Comparison of ENCODE assay signal across 8 cellular contexts in genomic region chr11:74311352-74311926, GRCh38. TPM values are rescaled to one million over a fixed set of nuclear protein-coding genes. Genes with fewer than 3 reads are reported as not detected.
DNase-seq lines count a peak whose midpoint lies in the region; ATAC-seq, FAIRE-seq and TF ChIP-seq lines count a peak whose summit lies in the region.

Gene P4HA3, minus strand, starts transcription at chr11:74311640. Its CDS starts 29 bp downstream, at chr11:74311611.

- no peak within 1 kb of the TSS for H3K27ac Mint-ChIP-seq in activated CD4-positive, alpha-beta memory T cell treated with anti-CD3 and anti-CD28 coated beads, Interleukin-2, amount 10 ng/mL, durations not matched to agents 7 days and 5 days
- no peak within 1 kb of the TSS for H3K27ac Mint-ChIP-seq in stimulated activated effector memory CD8-positive, alpha-beta T cell treated with anti-CD3 and anti-CD28 coated beads, Interleukin-12 subunit alpha, Interleukin-12 subunit beta, amount 100 ng/mL, for 72 hours

- dilution Hi-C loops in endothelial cell of umbilical vein (cut with MboI; ENCODE audit: extremely low pct_ligation_motif_present, low sequenced_read_pairs), result no loop called here

- peak within 1 kb of the TSS; percentile 70 for H3K4me2 ChIP-seq in endothelial cell of umbilical vein (ENCODE audit: insufficient read depth, low read length)

- H3K27me3 ChIP-seq in endothelial cell of umbilical vein (ENCODE audit: control insufficient read depth in 2 of 2, insufficient read depth in 2 of 2, low read length in 2 of 2) (no peaks in the 10 kb centered on the region), mucosa of rectum (ENCODE audit: control insufficient read depth in 2 of 2, insufficient read depth in 2 of 2, low read length in 2 of 2) (peaks cover 7 to 10% of the 10 kb centered on the region in 2 donors)

- H2AFZ ChIP-seq in endothelial cell of umbilical vein (ENCODE audit: low read depth, low read length), result peak within 1 kb of the TSS; percentile 94

- no peaks in the 10 kb centered on the region for H3K9me3 ChIP-seq in endothelial cell of umbilical vein (replicated peaks; ENCODE audit: control insufficient read depth, insufficient read depth, low read length)
- H3K9me3 ChIP-seq in mucosa of rectum (ENCODE audit: control insufficient read depth in 2 of 2, low read length in 2 of 2), result no peaks in the 10 kb centered on the region

- ATAC-seq in stimulated activated effector memory CD8-positive, alpha-beta T cell treated with anti-CD3 and anti-CD28 coated beads, Interleukin-12 subunit alpha, Interleukin-12 subunit beta, amount 100 ng/mL, for 72 hours, result peak; percentile 87
- ATAC-seq in GM21825 (IDR thresholded peaks at IDR 0.05; ENCODE audit: unreplicated experiment) (no peak), HG03159 (IDR thresholded peaks at IDR 0.05; ENCODE audit: unreplicated experiment) (no peak)

- peak; percentile 24 for FAIRE-seq in endothelial cell of umbilical vein (lab: Jason Lieb, UNC)

- H3K36me3 ChIP-seq in endothelial cell of umbilical vein (ENCODE audit: control insufficient read depth in 2 of 2, extremely low read depth in 1 of 2, insufficient read depth in 2 of 2, low read length in 2 of 2) (no peaks in the 10 kb centered on the region), mucosa of rectum (ENCODE audit: control insufficient read depth in 2 of 2, insufficient read depth in 2 of 2, low read length in 2 of 2) (no peaks in the 10 kb centered on the region)

- TF ChIP-seq CTCF in endothelial cell of umbilical vein (IDR thresholded peaks at IDR 0.05; ENCODE audit: extremely low read depth in 1 of 2, insufficient read depth in 1 of 2, low read depth in 1 of 2, low read length in 2 of 2), result peak in 1 of 2 donors; percentile 21

- peak within 1 kb of the TSS; percentile 12 to 42 (median 29) for H3K4me3 ChIP-seq in endothelial cell of umbilical vein (replicated peaks in 1 of 3; ENCODE audit: insufficient read depth in 1 of 3, low read depth in 1 of 3, low read length in 3 of 3)
- peak within 1 kb of the TSS; percentile 56 to 63 for H3K4me3 ChIP-seq in mucosa of rectum (ENCODE audit: low read length in 2 of 2)

- no peaks in the 10 kb centered on the region for H3K79me2 ChIP-seq in endothelial cell of umbilical vein (ENCODE audit: control insufficient read depth, insufficient read depth, low read length)

- BruUV-seq in endothelial cell of umbilical vein (replicated peaks; lab: Mats Ljungman, UMichigan), result no TSS peak

- H3K4me3 Mint-ChIP-seq in activated CD4-positive, alpha-beta memory T cell treated with anti-CD3 and anti-CD28 coated beads, Interleukin-2, amount 10 ng/mL, durations not matched to agents 7 days and 5 days, result peak within 1 kb of the TSS; percentile 39
- H3K4me3 Mint-ChIP-seq in stimulated activated effector memory CD8-positive, alpha-beta T cell treated with anti-CD3 and anti-CD28 coated beads, Interleukin-12 subunit alpha, Interleukin-12 subunit beta, amount 100 ng/mL, for 72 hours, result peak within 1 kb of the TSS; percentile 57

- peaks cover 40% of the 10 kb centered on the region for H3K27me3 Mint-ChIP-seq in activated CD4-positive, alpha-beta memory T cell treated with anti-CD3 and anti-CD28 coated beads, Interleukin-2, amount 10 ng/mL, durations not matched to agents 7 days and 5 days

- H3K9me1 ChIP-seq in endothelial cell of umbilical vein (replicated peaks; ENCODE audit: control insufficient read depth, extremely low read depth, insufficient read depth, low read length), result no peaks in the 10 kb centered on the region

- intact Hi-C loops in endothelial cell of umbilical vein (cut with micrococcal nuclease), result no loop called here

- no peaks in the 10 kb centered on the region for H3K36me3 Mint-ChIP-seq in activated CD4-positive, alpha-beta memory T cell treated with anti-CD3 and anti-CD28 coated beads, Interleukin-2, amount 10 ng/mL, durations not matched to agents 7 days and 5 days (ENCODE audit: low read depth)
- no peaks in the 10 kb centered on the region for H3K36me3 Mint-ChIP-seq in stimulated activated effector memory CD8-positive, alpha-beta T cell treated with anti-CD3 and anti-CD28 coated beads, Interleukin-12 subunit alpha, Interleukin-12 subunit beta, amount 100 ng/mL, for 72 hours

- peaks cover 11% of the 10 kb centered on the region for H3K4me1 Mint-ChIP-seq in activated CD4-positive, alpha-beta memory T cell treated with anti-CD3 and anti-CD28 coated beads, Interleukin-2, amount 10 ng/mL, durations not matched to agents 7 days and 5 days
- peaks cover 6% of the 10 kb centered on the region for H3K4me1 Mint-ChIP-seq in stimulated activated effector memory CD8-positive, alpha-beta T cell treated with anti-CD3 and anti-CD28 coated beads, Interleukin-12 subunit alpha, Interleukin-12 subunit beta, amount 100 ng/mL, for 72 hours

- DNase-seq in COLO668 (lab: John Stamatoyannopoulos, UW; ENCODE audit: unreplicated experiment) (peak; percentile 61), MV-4-11 (lab: John Stamatoyannopoulos, UW) (peak; percentile 25), endothelial cell of umbilical vein (ENCODE audit: low read depth, low spot score) (peak; percentile 78)
- peak; percentile 54 for DNase-seq in activated CD4-positive, alpha-beta memory T cell treated with anti-CD3 and anti-CD28 coated beads, Interleukin-2, amount 10 ng/mL, durations not matched to agents 7 days and 5 days
- DNase-seq in stimulated activated effector memory CD8-positive, alpha-beta T cell treated with anti-CD3 and anti-CD28 coated beads, Interleukin-12 subunit alpha, Interleukin-12 subunit beta, amount 100 ng/mL, for 72 hours (ENCODE audit: low spot score in 2 of 2), result peak; percentile 20 to 66

- CTCF ChIA-PET in activated CD4-positive, alpha-beta memory T cell treated with anti-CD3 and anti-CD28 coated beads, Interleukin-2, amount 10 ng/mL, durations not matched to agents 7 days and 5 days (lab: Charles Lee), result no interaction called here
- CTCF ChIA-PET in endothelial cell of umbilical vein (lab: Charles Lee), result interaction anchor here (1.0 kb wide), 1 partner anchor 10 kb away, joined by 3 read pairs; no protein-coding TSS in a partner anchor

- H4K20me1 ChIP-seq in endothelial cell of umbilical vein (replicated peaks; ENCODE audit: control insufficient read depth, extremely low read depth, insufficient read depth, low read length), result no peaks in the 10 kb centered on the region

- H3K27ac ChIP-seq in endothelial cell of umbilical vein (ENCODE audit: insufficient read depth, low read depth, low read length) (no peak within 1 kb of the TSS), mucosa of rectum (ENCODE audit: low read depth in 2 of 2, low read length in 2 of 2) (no peak within 1 kb of the TSS)

- no peak for TF ChIP-seq POLR2A in endothelial cell of umbilical vein (IDR thresholded peaks at IDR 0.05; ENCODE audit: low read depth, low read length)

- POLR2A ChIA-PET in activated CD4-positive, alpha-beta memory T cell treated with anti-CD3 and anti-CD28 coated beads, Interleukin-2, amount 10 ng/mL, durations not matched to agents 7 days and 5 days (lab: Charles Lee), result no interaction called here
- POLR2A ChIA-PET in endothelial cell of umbilical vein (lab: Charles Lee), result interaction anchor here (0.6 kb wide), 1 partner anchor 26 kb away, joined by 5 read pairs; no protein-coding TSS in a partner anchor

- H3K9ac ChIP-seq in endothelial cell of umbilical vein (replicated peaks; ENCODE audit: extremely low read depth, insufficient read depth, low read length), result no peak within 1 kb of the TSS
- peak within 1 kb of the TSS in 1 of 2 donors; percentile 59 for H3K9ac ChIP-seq in mucosa of rectum (ENCODE audit: low read depth in 1 of 2, low read length in 2 of 2)

- H3K9me3 Mint-ChIP-seq in activated CD4-positive, alpha-beta memory T cell treated with anti-CD3 and anti-CD28 coated beads, Interleukin-2, amount 10 ng/mL, durations not matched to agents 7 days and 5 days, result peaks cover under 1% of the 10 kb centered on the region
- peaks cover 3% of the 10 kb centered on the region for H3K9me3 Mint-ChIP-seq in stimulated activated effector memory CD8-positive, alpha-beta T cell treated with anti-CD3 and anti-CD28 coated beads, Interleukin-12 subunit alpha, Interleukin-12 subunit beta, amount 100 ng/mL, for 72 hours

- H3K4me1 ChIP-seq in endothelial cell of umbilical vein (ENCODE audit: control insufficient read depth, extremely low read depth, insufficient read depth, low read length), result peaks cover 12% of the 10 kb centered on the region
- H3K4me1 ChIP-seq in mucosa of rectum (ENCODE audit: control insufficient read depth in 2 of 2, insufficient read depth in 2 of 2, low read length in 2 of 2), result peaks cover 5 to 7% of the 10 kb centered on the region in 2 donors

TF ChIP-seq in endothelial cell of umbilical vein, 7 proteins besides CTCF, POLR2A, EP300 and RAD21:
- no peak for TF ChIP-seq JUN (IDR thresholded peaks at IDR 0.05; ENCODE audit: borderline replicate concordance, insufficient read depth, insufficient read length, low read depth)
- peak; percentile 73 for TF ChIP-seq POLR2AphosphoS5 (IDR thresholded peaks at IDR 0.05; ENCODE audit: insufficient read depth, low read depth, low read length)
- no peak for TF ChIP-seq EZH2 (IDR thresholded peaks at IDR 0.05; ENCODE audit: borderline replicate concordance, low read depth, low read length, severe bottlenecking)
- peak; percentile 6 for TF ChIP-seq MAX (IDR thresholded peaks at IDR 0.05; ENCODE audit: insufficient read depth, insufficient read length)
- no peak for TF ChIP-seq GATA2 (IDR thresholded peaks at IDR 0.05; ENCODE audit: insufficient read depth, insufficient read length, low read depth, low read length)
- no peak for TF ChIP-seq FOS (IDR thresholded peaks at IDR 0.05; ENCODE audit: borderline replicate concordance, insufficient read depth, low read length)
- no peak for TF ChIP-seq MYC (IDR thresholded peaks at IDR 0.05; ENCODE audit: low read depth, low read length)

RNA-seq across cellular contexts. Expression of gene P4HA3, which starts in this region (rescaled TPM):
- total RNA-seq in activated CD4-positive, alpha-beta memory T cell treated with anti-CD3 and anti-CD28 coated beads, Interleukin-2, amount 10 ng/mL, durations not matched to agents 7 days and 5 days, result not detected
- total RNA-seq in endothelial cell of umbilical vein, result 15.0 and 26.9 TPM in 2 replicates
- polyA plus RNA-seq in endothelial cell of umbilical vein, result 34.1 and 40.0 TPM in 2 replicates
- polyA plus RNA-seq in endothelial cell of umbilical vein (2011; cell fraction: cytosol; rRNA removed), result 38.9 and 43.6 TPM in 2 replicates
- 27.3 and 29.6 TPM in 2 replicates for polyA plus RNA-seq in endothelial cell of umbilical vein (2011; cell fraction: nucleus; rRNA removed)
- 19.9 and 27.2 TPM in 2 replicates for polyA plus RNA-seq in endothelial cell of umbilical vein (2012)
- polyA minus RNA-seq in endothelial cell of umbilical vein, result 19.4 and 33.2 TPM in 2 replicates
- not detected for polyA minus RNA-seq in endothelial cell of umbilical vein (2011; cell fraction: cytosol; rRNA and poly(A)+ RNA removed)
- 5.5 and 8.7 TPM in 2 replicates for polyA minus RNA-seq in endothelial cell of umbilical vein (2011; cell fraction: nucleus; rRNA and poly(A)+ RNA removed)

Comparison
In these comparisons a context has a peak if more than half of its experiments do, and no peak if none do; other contexts are left out.
1. RNA of gene P4HA3 (total RNA-seq): 15.0 to 26.9 TPM in endothelial cell of umbilical vein; not detected in activated CD4-positive, alpha-beta memory T cell treated with anti-CD3 and anti-CD28 coated beads, Interleukin-2, amount 10 ng/mL, durations not matched to agents 7 days and 5 days; every median in the first group is over 10 times any median in the second.
2. Peak in DNase-seq in activated CD4-positive, alpha-beta memory T cell treated with anti-CD3 and anti-CD28 coated beads, Interleukin-2, amount 10 ng/mL, durations not matched to agents 7 days and 5 days; RNA of the gene not detected or under 1 TPM.
3. DNase-seq: peak in every context shown above with its lines; median percentile 78 in endothelial cell of umbilical vein; 61 in COLO668; 54 in activated CD4-positive, alpha-beta memory T cell treated with anti-CD3 and anti-CD28 coated beads, Interleukin-2, amount 10 ng/mL, durations not matched to agents 7 days and 5 days; 43 in stimulated activated effector memory CD8-positive, alpha-beta T cell treated with anti-CD3 and anti-CD28 coated beads, Interleukin-12 subunit alpha, Interleukin-12 subunit beta, amount 100 ng/mL, for 72 hours; 25 in MV-4-11.